1 cellular context compared by ENCODE assay signal in genomic region chr17:2174048-2174447, GRCh38.
TF ChIP-seq lines count a peak whose summit lies in the region.

No MANE protein-coding gene starts in this region.

TF ChIP-seq in HEK293, 187 proteins besides CTCF, POLR2A, EP300 and RAD21 (continued from another document):
- TF ChIP-seq ZNF19 (tag by site-specific recombination; IDR thresholded peaks at IDR 0.05; ENCODE audit: low read depth) = no peak
